ENCODE assay signal across 1 cellular context in genomic region chr17:82433560-82434215, GRCh38.
TF ChIP-seq lines count a peak whose summit lies in the region.

No MANE protein-coding gene starts in this region.

TF ChIP-seq in K562, 482 proteins besides CTCF, POLR2A, EP300 and RAD21:
- TF ChIP-seq KLF13 (tag; IDR thresholded peaks at IDR 0.05; ENCODE audit: borderline replicate concordance, low read depth) (no peak), KDM4B (IDR thresholded peaks at IDR 0.05; ENCODE audit: borderline replicate concordance in 2 of 2, low read depth in 1 of 2) (no peak), POLR2G (IDR thresholded peaks at IDR 0.05; ENCODE audit: low read depth, low read length) (peak; percentile 31), ZNF668 (CRISPR knock-in tag; IDR thresholded peaks at IDR 0.05) (no peak)
